In the genomic region with DNA sequence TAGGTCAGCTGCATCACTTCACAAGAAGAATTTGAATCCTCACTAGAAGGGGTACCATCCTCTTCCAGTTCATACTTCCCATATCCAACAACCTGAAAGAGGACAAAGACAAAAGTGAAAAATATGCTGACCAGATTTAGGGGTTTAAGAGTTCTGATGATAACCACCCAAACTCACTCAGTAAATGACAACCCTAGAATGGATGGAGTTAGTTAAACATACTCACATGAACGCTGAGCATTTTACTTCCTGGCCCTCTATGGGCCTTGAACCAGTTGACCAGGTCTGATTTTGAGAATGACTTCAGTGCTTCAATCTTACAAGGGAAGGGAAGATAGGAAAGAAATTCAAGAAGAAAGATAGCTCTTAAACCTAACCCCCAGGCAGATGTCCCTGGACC, we compare ENCODE assay signal across 17 cellular contexts.
"Had no signal": no experiment of that assay in that cellular context is flagged by ENCODE, and none has a peak within 500 bp of the region (broad histone marks: within the 10 kb centered on the region; RNA-seq: fewer than 3 reads in every experiment).

No MANE protein-coding gene starts in this region.

- H3K4me3 ChIP-seq: adrenal gland, dorsolateral prefrontal cortex, testis, upper lobe of left lung had no signal

- FAIRE-seq: bronchial epithelial cell had no signal

- DNase-seq: activated CD4-positive, alpha-beta memory T cell treated with anti-CD3 and anti-CD28 coated beads for 36 hours; activated CD4-positive, alpha-beta T cell treated with anti-CD3 and anti-CD28 coated beads for 4 hours; activated T-cell treated with anti-CD3 and anti-CD28 coated beads, Interleukin-2, amount 50 U/mL, for 1 hour; adrenal gland; dorsolateral prefrontal cortex; foreskin fibroblast; mesendoderm; nucleus accumbens; retina; stimulated activated CD4-positive, alpha-beta T cell treated with anti-CD3 and anti-CD28 coated beads, Interleukin-1b, Interleukin-23, amount 100 ng/mL, for 48 hours; testis; upper lobe of left lung had no signal

- H3K27me3 Mint-ChIP-seq: activated CD4-positive, alpha-beta memory T cell treated with anti-CD3 and anti-CD28 coated beads for 36 hours had no signal

- H3K27ac Mint-ChIP-seq: activated CD4-positive, alpha-beta memory T cell treated with anti-CD3 and anti-CD28 coated beads for 36 hours; nephron; T-helper 2 cell treated with Interferon-gamma antibody and Interleukin-4, amounts not matched to agents 5 μg/mL and 100 μg/mL, for 36 hours; WTC11 had no signal

- H3K9me3 Mint-ChIP-seq: activated CD4-positive, alpha-beta memory T cell treated with anti-CD3 and anti-CD28 coated beads for 36 hours; nephron; T-helper 2 cell treated with Interferon-gamma antibody and Interleukin-4, amounts not matched to agents 5 μg/mL and 100 μg/mL, for 36 hours; WTC11 had no signal

- ATAC-seq: WTC11 had no signal

- H3K27ac ChIP-seq: adrenal gland, epithelial cell of prostate, testis, upper lobe of left lung had no signal

- H3K4me3 Mint-ChIP-seq: activated CD4-positive, alpha-beta memory T cell treated with anti-CD3 and anti-CD28 coated beads for 36 hours; nephron; T-helper 2 cell treated with Interferon-gamma antibody and Interleukin-4, amounts not matched to agents 5 μg/mL and 100 μg/mL, for 36 hours; WTC11 had no signal

- H3K4me1 Mint-ChIP-seq: nephron, WTC11 had no signal

- H3K27me3 ChIP-seq: adrenal gland, dorsolateral prefrontal cortex, testis, upper lobe of left lung had no signal

- H3K4me1 ChIP-seq: adrenal gland, testis had no signal

- H3K9me3 ChIP-seq: adrenal gland, testis, upper lobe of left lung had no signal
